ENCODE assay signal across 8 cellular contexts in genomic region chr12:32755654-32756475, GRCh38. TPM values are rescaled to one million over a fixed set of nuclear protein-coding genes. Genes with fewer than 3 reads are reported as not detected.
A peak's percentile ranks its signal among the peaks of the same experiment; 100 is the strongest.
DNase-seq lines count a peak whose midpoint lies in the region; ATAC-seq and TF ChIP-seq lines count a peak whose summit lies in the region.

Gene YARS2, minus strand, starts transcription at chr12:32755897. Its CDS starts 23 bp downstream, at chr12:32755874.

- DNase-seq in CD14-positive monocyte (ENCODE audit: low spot score) (peak; percentile 87), NCI-H774 (lab: John Stamatoyannopoulos, UW) (peak; percentile 98), dorsolateral prefrontal cortex (peak; percentile 90 to 96 (median 96)), lower leg skin (ENCODE audit: low spot score in 2 of 2) (peak; percentile 95 to 98)
- DNase-seq in activated CD4-positive, alpha-beta T cell treated with anti-CD3 and anti-CD28 coated beads, Interleukin-2, amount 50 U/mL, for 48 hours = peak; percentile 88 to 93
- DNase-seq in stimulated activated CD4-positive, alpha-beta T cell treated with anti-CD3 and anti-CD28 coated beads, TNF-alpha, amount 100 ng/mL, for 1 hour (ENCODE audit: low read depth in 3 of 3, low spot score in 1 of 3) = peak; percentile 71 to 77 (median 72)

- H3K27ac ChIP-seq in dorsolateral prefrontal cortex = peak within 1 kb of the TSS; percentile 84 to 100 (median 97)

- H3K36me3 Mint-ChIP-seq in CD14-positive monocyte = peaks cover 24 to 31% of the 10 kb centered on the region in 2 donors

- no peaks in the 10 kb centered on the region for H3K27me3 ChIP-seq in dorsolateral prefrontal cortex

- ATAC-seq in GM19372 (IDR thresholded peaks at IDR 0.05; ENCODE audit: low read depth, unreplicated experiment) (peak; percentile 76), HG03565 (IDR thresholded peaks at IDR 0.05; ENCODE audit: unreplicated experiment) (peak; percentile 88)

- H3K27ac Mint-ChIP-seq in CD14-positive monocyte = peak within 1 kb of the TSS; percentile 83 to 93 (median 89)

- intact Hi-C loops in CD14-positive monocyte (cut with micrococcal nuclease) (loop anchor here (2.0 to 10.0 kb wide), 3 partner anchors 391 to 1267 kb away; partner anchors contain the start of gene ALG10 (in 1 of the 2)), dorsolateral prefrontal cortex (cut with DNase I) (loop anchor here (1.0 to 10.0 kb wide), 6 partner anchors 69 to 1266 kb away; partner anchors contain the start of genes ALG10 (in 2 of the 2), DNM1L (in 1 of the 2) and ETFBKMT (in 1 of the 2)), lower leg skin (cut with DNase I; ENCODE audit: low total_unique reads) (loop anchor here (5.0 kb wide), 1 partner anchor 1266 kb away; the partner anchor contains the start of gene ALG10)

- H3K4me1 Mint-ChIP-seq in CD14-positive monocyte = peaks cover 13% of the 10 kb centered on the region

- H3K9me3 Mint-ChIP-seq in CD14-positive monocyte = no peaks in the 10 kb centered on the region

- H3K4me3 ChIP-seq in dorsolateral prefrontal cortex = peak within 1 kb of the TSS; percentile 67 to 100 (median 91)
- peak within 1 kb of the TSS; percentile 93 for H3K4me3 ChIP-seq in lower leg skin (ENCODE audit: low read depth, poor library complexity, severe bottlenecking)

- H3K4me3 Mint-ChIP-seq in CD14-positive monocyte = peak within 1 kb of the TSS; percentile 93 to 94

- peak in 1 of 2 donors; percentile 9 for TF ChIP-seq POLR2A in lower leg skin (IDR thresholded peaks at IDR 0.05)

- H3K27me3 Mint-ChIP-seq in CD14-positive monocyte (ENCODE audit: low read depth in 3 of 3) = peaks cover 0 to 1% (median 0%) of the 10 kb centered on the region in 3 donors

- WGBS in lower leg skin, 2 donors = 0 to 2% methylated on average over 38 to 39 of the region's 39 CpGs

- TF ChIP-seq CTCF in CD14-positive monocyte (IDR thresholded peaks at IDR 0.05) = peak; percentile 78
- peak; percentile 58 to 93 (median 82) for TF ChIP-seq CTCF in dorsolateral prefrontal cortex (IDR thresholded peaks at IDR 0.05 in 54 of 56, conservative IDR thresholded peaks at IDR 0.05 in 2 of 56; ENCODE audit: low read depth in 1 of 56, partially characterized antibody in 56 of 56)
- peak in 1 of 3 donors; percentile 44 for TF ChIP-seq CTCF in lower leg skin (IDR thresholded peaks at IDR 0.05)

RNA-seq across cellular contexts. Expression of gene YARS2, which starts in this region (rescaled TPM):
- polyA plus RNA-seq in CD14-positive monocyte = 1 to 10 TPM; 6.6 to 7.5 TPM
- total RNA-seq in dorsolateral prefrontal cortex = 10 to 100 TPM in 119 of 120 experiments, 1 to 10 TPM in 1; 8.7 to 27.0 (median 15.9) TPM
- 10 to 100 TPM; 16.9 to 35.7 (median 19.8) TPM for total RNA-seq in lower leg skin

Comparison
In these comparisons a context has a peak if more than half of its experiments do, and no peak if none do; other contexts are left out.
1. Peak in every context shown above with its lines: DNase-seq, ATAC-seq, H3K4me3 ChIP-seq and H3K27ac ChIP-seq.